Comparison of ENCODE assay signal across 1 cellular context in genomic region chr21:46178961-46179360, GRCh38.
TF ChIP-seq lines count a peak whose summit lies in the region.

No MANE protein-coding gene starts in this region.

TF ChIP-seq in K562, 482 proteins besides CTCF, POLR2A, EP300 and RAD21:
- TF ChIP-seq IFI16 (CRISPR knock-in tag; IDR thresholded peaks at IDR 0.05) (no peak), CEBPG (CRISPR knock-in tag; IDR thresholded peaks at IDR 0.05) (no peak), CEBPG (tag; conservative IDR thresholded peaks at IDR 0.05 in 1 of 2, IDR thresholded peaks at IDR 0.05 in 1 of 2) (no peak), BCOR (IDR thresholded peaks at IDR 0.05) (peak; percentile 56; the same call in 1 of the 2 replicates), ZMIZ1 (IDR thresholded peaks at IDR 0.05; ENCODE audit: low read depth in 2 of 2, low read length in 2 of 2) (no peak), PATZ1 (CRISPR knock-in tag; IDR thresholded peaks at IDR 0.05; ENCODE audit: borderline replicate concordance) (no peak), KDM1A (IDR thresholded peaks at IDR 0.05) (peak in 1 of 2 experiments; percentile 47; a peak in 1 of 4 replicates), RBM25 (IDR thresholded peaks at IDR 0.05; ENCODE audit: low read depth, low read length, severe bottlenecking) (peak; percentile 6), CREB1 (IDR thresholded peaks at IDR 0.05) (no peak), CREB1 (CRISPR knock-in tag; IDR thresholded peaks at IDR 0.05) (no peak), RBM22 (IDR thresholded peaks at IDR 0.05; ENCODE audit: low read depth, low read length, poor library complexity, severe bottlenecking) (no peak)
TF ChIP-seq in K562: peak in this region for 3.
